Comparison of ENCODE assay signal across 24 cellular contexts in genomic region chr11:123550620-123550917, GRCh38.
DNase-seq lines count a peak whose midpoint lies in the region; ATAC-seq, FAIRE-seq and TF ChIP-seq lines count a peak whose summit lies in the region.
"Had no signal": no experiment of that assay in that cellular context is flagged by ENCODE, and none has a peak within 500 bp of the region (broad histone marks: within the 10 kb centered on the region; RNA-seq: fewer than 3 reads in every experiment).

No MANE protein-coding gene starts in this region.

- intact Hi-C loops in upper lobe of right lung (cut with DNase I), result no loop called here

- no peaks in the 10 kb centered on the region for H3K9me3 ChIP-seq in upper lobe of right lung
- H3K9me3 ChIP-seq: HAP-1, Peyer's patch, SJCRH30 had no signal

- DNase-seq in activated T-cell treated with anti-CD3 and anti-CD28 coated beads, Interleukin-2, amount 50 U/mL, for 24 hours, result no peak
- DNase-seq in activated T-cell treated with anti-CD3 and anti-CD28 coated beads, Interleukin-2, amount 50 U/mL, for 48 hours, result no peak
- DNase-seq in NCI-H82 treated with DMSO at 0.1 percent for 48 hours (lab: John Stamatoyannopoulos, UW; ENCODE audit: unreplicated experiment) (peak; percentile 76), upper lobe of right lung (no peak), frontal cortex (ENCODE audit: low spot score in 2 of 2) (no peak)
- DNase-seq: 8988T; AML-193; EL; GF-D8; NCI-H1694; NCI-H2081; NCI-H2171 treated with DMSO at 0.1 percent for 48 hours; NCI-H69; NK-92 treated with Interleukin-12 subunit alpha and Interleukin-12 subunit beta, amount 100 ng/mL, for 24 hours; Peyer's patch; SJCRH30; T-cell had no signal

- peaks cover 19% of the 10 kb centered on the region for H3K4me1 Mint-ChIP-seq in activated T-cell treated with anti-CD3 and anti-CD28 coated beads, Interleukin-2, amount 50 U/mL, for 24 hours (ENCODE audit: low read depth)
- peaks cover 50% of the 10 kb centered on the region for H3K4me1 Mint-ChIP-seq in brain
- H3K4me1 Mint-ChIP-seq: T-cell had no signal

- ATAC-seq in HG02623 (IDR thresholded peaks at IDR 0.05; ENCODE audit: unreplicated experiment), result no peak
- ATAC-seq in GM19328 (IDR thresholded peaks at IDR 0.05; ENCODE audit: unreplicated experiment), result no peak
- ATAC-seq in upper lobe of right lung, result no peak
- ATAC-seq: T-cell had no signal

- H3K4me3 Mint-ChIP-seq in activated T-cell treated with anti-CD3 and anti-CD28 coated beads, Interleukin-2, amount 50 U/mL, for 24 hours, result no peak overlapping the region
- no peak overlapping the region for H3K4me3 Mint-ChIP-seq in brain
- H3K4me3 Mint-ChIP-seq: IgD-negative memory B cell, T-cell had no signal

- no peaks in the 10 kb centered on the region for H3K36me3 Mint-ChIP-seq in activated T-cell treated with anti-CD3 and anti-CD28 coated beads, Interleukin-2, amount 50 U/mL, for 24 hours (ENCODE audit: low read depth)
- no peaks in the 10 kb centered on the region for H3K36me3 Mint-ChIP-seq in brain
- H3K36me3 Mint-ChIP-seq: IgD-negative memory B cell, T-cell had no signal

- FAIRE-seq in frontal cortex (lab: Jason Lieb, UNC), result no peak
- FAIRE-seq: HTR-8/SVneo had no signal

- no peaks in the 10 kb centered on the region for H3K36me3 ChIP-seq in upper lobe of right lung
- H3K36me3 ChIP-seq: HAP-1, Peyer's patch, SJCRH30 had no signal

- peak overlapping the region; percentile 8 for H3K27ac Mint-ChIP-seq in activated T-cell treated with anti-CD3 and anti-CD28 coated beads, Interleukin-2, amount 50 U/mL, for 24 hours
- H3K27ac Mint-ChIP-seq in brain, result peak overlapping the region in 3 of 5 experiments; percentile 12 to 70 (median 21)
- H3K27ac Mint-ChIP-seq: IgD-negative memory B cell, T-cell had no signal

- H3K27me3 ChIP-seq in upper lobe of right lung, result no peaks in the 10 kb centered on the region
- H3K27me3 ChIP-seq: Peyer's patch, SJCRH30 had no signal

- H3K9me3 Mint-ChIP-seq in activated T-cell treated with anti-CD3 and anti-CD28 coated beads, Interleukin-2, amount 50 U/mL, for 24 hours, result no peaks in the 10 kb centered on the region
- H3K9me3 Mint-ChIP-seq in brain, result peaks cover 0 to 2% (median 0%) of the 10 kb centered on the region in 5 experiments
- H3K9me3 Mint-ChIP-seq: T-cell had no signal

- H3K4me3 ChIP-seq in upper lobe of right lung, result no peak overlapping the region
- H3K4me3 ChIP-seq: HAP-1, Peyer's patch, SJCRH30 had no signal

- no peak overlapping the region for H3K27ac ChIP-seq in upper lobe of right lung
- H3K27ac ChIP-seq: C4-2B, Peyer's patch, SJCRH30 had no signal

- H3K4me1 ChIP-seq in upper lobe of right lung, result no peaks in the 10 kb centered on the region
- H3K4me1 ChIP-seq: HAP-1, Peyer's patch, SJCRH30 had no signal

- H3K27me3 Mint-ChIP-seq in activated T-cell treated with anti-CD3 and anti-CD28 coated beads, Interleukin-2, amount 50 U/mL, for 24 hours, result peaks cover 2% of the 10 kb centered on the region
- H3K27me3 Mint-ChIP-seq in brain, result no peaks in the 10 kb centered on the region
- H3K27me3 Mint-ChIP-seq: T-cell had no signal

- TF ChIP-seq CTCF in brain (conservative IDR thresholded peaks at IDR 0.05) (no peak), upper lobe of right lung (IDR thresholded peaks at IDR 0.05) (no peak)
